ENCODE assay signal across 16 cellular contexts in the genomic region with DNA sequence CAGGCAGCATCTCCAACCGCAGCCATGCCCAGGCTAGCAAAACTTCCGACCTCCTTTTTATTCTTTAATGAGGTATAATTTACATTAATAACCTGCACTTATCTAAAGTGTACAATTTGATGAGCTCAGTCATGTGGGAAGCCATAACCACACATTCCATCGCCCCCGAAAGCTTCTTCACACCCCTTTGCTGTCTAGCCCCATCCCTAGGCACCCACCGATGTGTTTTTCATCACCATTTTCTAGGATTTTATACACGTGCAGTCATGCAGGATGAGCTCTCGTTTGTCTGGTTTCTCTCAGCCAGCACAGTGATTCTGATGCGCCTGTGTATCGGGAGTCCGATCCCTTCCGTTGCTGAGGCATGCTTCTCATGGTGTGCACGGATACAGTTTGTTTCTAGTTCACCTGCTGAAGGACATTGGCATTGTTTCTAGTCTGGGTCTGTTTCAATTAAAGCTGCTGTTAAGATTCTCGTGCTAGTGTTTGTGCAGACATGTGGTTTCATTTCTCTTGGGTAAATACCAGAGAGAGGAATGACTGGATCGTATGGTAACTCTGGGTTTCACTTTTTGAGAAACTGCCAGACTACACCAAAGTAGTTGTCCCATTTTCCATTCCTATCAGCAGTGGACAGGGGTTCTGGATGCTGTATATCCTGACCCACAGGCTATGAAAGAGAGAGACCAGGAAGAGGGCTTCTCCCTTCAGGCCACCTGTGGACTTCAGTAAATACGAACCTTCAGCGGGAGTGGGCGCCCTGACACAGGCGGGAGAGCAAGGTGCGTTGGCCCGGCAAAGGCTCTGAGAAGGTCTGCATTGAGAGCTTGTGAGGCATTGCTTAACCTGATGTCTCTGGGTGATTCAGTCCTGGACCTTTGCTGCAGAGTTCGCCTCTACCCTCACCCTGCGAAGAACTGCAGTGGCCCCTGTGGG. TPM values are rescaled to one million over a fixed set of nuclear protein-coding genes. Genes with fewer than 3 reads are reported as not detected.
DNase-seq lines count a peak whose midpoint lies in the region; ATAC-seq and TF ChIP-seq lines count a peak whose summit lies in the region.
"Had no signal": no experiment of that assay in that cellular context is flagged by ENCODE, and none has a peak within 500 bp of the region (broad histone marks: within the 10 kb centered on the region; RNA-seq: fewer than 3 reads in every experiment).

No MANE protein-coding gene starts in this region.

- peaks cover 52% of the 10 kb centered on the region for H3K79me2 ChIP-seq in SK-N-SH (ENCODE audit: insufficient read depth)
- no peaks in the 10 kb centered on the region for H3K79me2 ChIP-seq in H9 (ENCODE audit: insufficient read depth, low read length)

- H3K9me2 ChIP-seq in SK-N-SH, result no peaks in the 10 kb centered on the region

- no peak overlapping the region for H3K18ac ChIP-seq in H9 (ENCODE audit: insufficient read length, low read depth, low read length)

- no peaks in the 10 kb centered on the region for H3F3A ChIP-seq in SK-N-SH (replicated peaks; ENCODE audit: insufficient read depth)

- H3K9me3 Mint-ChIP-seq in H9, result no peaks in the 10 kb centered on the region
- H3K9me3 Mint-ChIP-seq: dendritic cell treated with granulocyte-macrophage colony-stimulating factor and Interleukin-4, amounts not matched to agents 40 ng/mL and 50 ng/mL, for 4 days had no signal

- H3K4me2 ChIP-seq in SK-N-SH (no peak overlapping the region), H9 (ENCODE audit: insufficient read depth, insufficient read length, low read length) (no peak overlapping the region)
- H3K4me2 ChIP-seq: A549 had no signal

- H4K20me1 ChIP-seq in SK-N-SH (ENCODE audit: insufficient read depth) (peaks cover 43% of the 10 kb centered on the region), H9 (ENCODE audit: control insufficient read depth, insufficient read depth, insufficient read length) (no peaks in the 10 kb centered on the region)

- H2AFZ ChIP-seq in SK-N-SH (ENCODE audit: low read depth) (no peak overlapping the region), H9 (ENCODE audit: low read length) (no peak overlapping the region)

- 93% methylated on average over 22 of the region's 22 CpGs for WGBS in SK-N-SH (ENCODE audit: low lambda C conversion rate)
- WGBS in H9 (ENCODE audit: extremely low coverage, insufficient read length, low lambda C conversion rate), result no CpG with 5 or more reads among the region's 22 CpGs

- no peak overlapping the region for H3K27ac ChIP-seq in SK-N-SH (ENCODE audit: low read depth in 2 of 2, low read length in 1 of 2)
- H3K27ac ChIP-seq in RWPE1, result peak overlapping the region; percentile 13; the same call in 1 of the 2 replicates
- H3K27ac ChIP-seq in H9 (ENCODE audit: insufficient read length, low read depth, low read length), result no peak overlapping the region
- H3K27ac ChIP-seq: A549 had no signal

- H2BK120ac ChIP-seq in H9 (ENCODE audit: low read depth, low read length, poor library complexity, severe bottlenecking), result no peak overlapping the region

- H3K27me3 Mint-ChIP-seq in H9 (ENCODE audit: low read depth), result no peaks in the 10 kb centered on the region
- H3K27me3 Mint-ChIP-seq: dendritic cell treated with granulocyte-macrophage colony-stimulating factor and Interleukin-4, amounts not matched to agents 40 ng/mL and 50 ng/mL, for 4 days had no signal

- POLR2A ChIA-PET in SK-N-SH (lab: Yijun Ruan, JAX), result interaction anchor here (0.6 kb wide), 1 partner anchor 396 kb away, joined by 4 read pairs; no protein-coding TSS in a partner anchor
- POLR2A ChIA-PET in RWPE1 (lab: Yijun Ruan, JAX; ENCODE audit: low non-redundant PET), result no interaction called here

- TF ChIP-seq RAD21 in SK-N-SH (IDR thresholded peaks at IDR 0.05; ENCODE audit: low read length), result no peak

- H4K8ac ChIP-seq in H9 (replicated peaks; ENCODE audit: insufficient read length, low read depth, low read length), result no peak overlapping the region

- ATAC-seq in SK-N-SH treated with all-trans-retinoic acid at 6 μM for 48 hours (no peak), sciatic nerve (no peak), HG03097 (IDR thresholded peaks at IDR 0.05; ENCODE audit: low FRiP score, unreplicated experiment) (no peak), HG03039 (IDR thresholded peaks at IDR 0.05; ENCODE audit: unreplicated experiment) (no peak)
- ATAC-seq: A549 had no signal

- peaks cover 0 to 67% of the 10 kb centered on the region in 2 experiments for H3K36me3 ChIP-seq in SK-N-SH (replicated peaks in 1 of 2; ENCODE audit: control insufficient read depth in 1 of 2, insufficient read depth in 2 of 2, low read length in 1 of 2)

- no peaks in the 10 kb centered on the region for H3K23me2 ChIP-seq in H9 (ENCODE audit: insufficient read length, low read depth, low read length, poor library complexity, severe bottlenecking)

- H3K27me3 ChIP-seq in SK-N-SH (ENCODE audit: insufficient read depth), result no peaks in the 10 kb centered on the region
- H3K27me3 ChIP-seq in H9 (ENCODE audit: insufficient read depth, low read length), result no peaks in the 10 kb centered on the region

- TF ChIP-seq EP300 in SK-N-SH (IDR thresholded peaks at IDR 0.05; ENCODE audit: borderline replicate concordance in 1 of 2, low read depth in 1 of 2, low read length in 1 of 2), result no peak

- H3K4me1 ChIP-seq in SK-N-SH (ENCODE audit: control insufficient read depth in 1 of 2, insufficient read depth in 2 of 2, low read depth in 1 of 2, low read length in 1 of 2) (peaks cover 6 to 29% of the 10 kb centered on the region in 2 experiments; a peak in 1 of 4 replicates), H9 (ENCODE audit: insufficient read depth, low read length) (no peaks in the 10 kb centered on the region; the same call in 1 of the 2 replicates)

- no peak overlapping the region for H2BK20ac ChIP-seq in H9 (ENCODE audit: low read depth, low read length, poor library complexity, severe bottlenecking)

- H4K5ac ChIP-seq in H9 (ENCODE audit: insufficient read length, low read depth, low read length), result no peak overlapping the region

- no peak overlapping the region for H2BK12ac ChIP-seq in H9 (ENCODE audit: insufficient read length, low read depth, low read length)

- peaks cover 3% of the 10 kb centered on the region in 2 experiments; a peak in 3 of 4 replicates for H3K4me1 Mint-ChIP-seq in H9

- intact Hi-C loops in sciatic nerve (cut with DNase I), result no loop called here

- no peaks in the 10 kb centered on the region for H3K79me1 ChIP-seq in H9 (ENCODE audit: insufficient read depth, low read depth, low read length, poor library complexity, severe bottlenecking)

- H2AK5ac ChIP-seq in H9 (ENCODE audit: insufficient read length, low read length), result no peak overlapping the region

- no peak overlapping the region for H3K23ac ChIP-seq in H9 (ENCODE audit: insufficient read length, low read depth, low read length)

- H3K4me3 ChIP-seq in SK-N-SH (ENCODE audit: low read depth in 2 of 2, low read length in 1 of 2) (no peak overlapping the region), choroid plexus epithelial cell (ENCODE audit: low read depth, low read length) (no peak overlapping the region)
- H3K4me3 ChIP-seq: A549 had no signal

- H3K27ac Mint-ChIP-seq in H9, result peak overlapping the region in 1 of 3 experiments; percentile 7; a peak in 2 of 7 replicates
- H3K27ac Mint-ChIP-seq: dendritic cell treated with granulocyte-macrophage colony-stimulating factor and Interleukin-4, amounts not matched to agents 40 ng/mL and 50 ng/mL, for 4 days had no signal

- TF ChIP-seq CTCF in SK-N-SH (IDR thresholded peaks at IDR 0.05) (no peak), RWPE1 (conservative IDR thresholded peaks at IDR 0.05; ENCODE audit: low read depth) (no peak), choroid plexus epithelial cell (conservative IDR thresholded peaks at IDR 0.05; ENCODE audit: low read depth, low read length) (no peak), H9 (conservative IDR thresholded peaks at IDR 0.05) (no peak)

- no peaks in the 10 kb centered on the region for H3K9me3 ChIP-seq in SK-N-SH
- H3K9me3 ChIP-seq in H9 (ENCODE audit: control insufficient read depth, low read depth, low read length), result no peaks in the 10 kb centered on the region
- H3K9me3 ChIP-seq: A549 had no signal

- no peak overlapping the region for H4K91ac ChIP-seq in H9 (ENCODE audit: insufficient read length, low read depth, low read length)

- H3K9ac ChIP-seq in SK-N-SH (no peak overlapping the region), H9 (ENCODE audit: extremely low read depth, insufficient read length, low read length) (no peak overlapping the region)

- H3K56ac ChIP-seq in H9 (ENCODE audit: insufficient read length, low read depth, low read length), result no peak overlapping the region

- H3K36me3 Mint-ChIP-seq in H9 (ENCODE audit: insufficient read depth in 1 of 3, low read depth in 3 of 3), result peaks cover 2 to 9% (median 8%) of the 10 kb centered on the region in 3 experiments; a peak in 2 of 7 replicates

- H2BK15ac ChIP-seq in H9 (ENCODE audit: low read depth, low read length), result no peak overlapping the region

- no peak overlapping the region for H3K4ac ChIP-seq in H9 (ENCODE audit: low read depth, low read length)

- no peak overlapping the region for H3T11ph ChIP-seq in H9 (ENCODE audit: low read length)

- CTCF ChIA-PET in SK-N-SH (lab: Yijun Ruan, JAX) (no interaction called here), RWPE1 (lab: Yijun Ruan, JAX) (no interaction called here)

- no peak overlapping the region for H2BK5ac ChIP-seq in H9 (ENCODE audit: insufficient read length, low read length)

- H3K14ac ChIP-seq in H9 (ENCODE audit: insufficient read depth, low read length), result no peak overlapping the region

- no peak overlapping the region; a peak in 1 of 5 replicates for H3K4me3 Mint-ChIP-seq in H9
- H3K4me3 Mint-ChIP-seq: dendritic cell treated with granulocyte-macrophage colony-stimulating factor and Interleukin-4, amounts not matched to agents 40 ng/mL and 50 ng/mL, for 4 days had no signal

- DNase-seq in SK-N-SH (peak; percentile 4), RWPE1 (ENCODE audit: low spot score) (no peak), choroid plexus epithelial cell (ENCODE audit: low read depth) (peak; percentile 50), sciatic nerve (ENCODE audit: low spot score) (peak; percentile 37), H9 (no peak)
- DNase-seq: NCI-H1694 treated with DMSO at 0.1 percent for 48 hours, NCI-H774 had no signal

RNA-seq across cellular contexts. Expression of a gene that starts 4.9 kb away (rescaled TPM):
- 101 and 133 TPM in 2 replicates for polyA plus RNA-seq in SK-N-SH (2012; rRNA removed)
- polyA plus RNA-seq in SK-N-SH (2012; cell fraction: cytosol; rRNA removed), result 68.9 and 107 TPM in 2 replicates
- 156 and 167 TPM in 2 replicates for polyA plus RNA-seq in SK-N-SH (2012; cell fraction: nucleus; rRNA removed)
- total RNA-seq in sciatic nerve (76.8 TPM), H9 (2021) (30.3 and 37.6 TPM in 2 replicates)

RNA-seq across cellular contexts. Expression of a gene that starts 17.4 kb away (rescaled TPM):
- polyA plus RNA-seq in SK-N-SH (2012; rRNA removed), result 156 and 192 TPM in 2 replicates
- polyA plus RNA-seq in SK-N-SH (2012; cell fraction: cytosol; rRNA removed), result 192 and 201 TPM in 2 replicates
- 107 and 115 TPM in 2 replicates for polyA plus RNA-seq in SK-N-SH (2012; cell fraction: nucleus; rRNA removed)
- total RNA-seq in sciatic nerve, result 44.8 TPM
- total RNA-seq in H9 (2021), result 90.4 and 91.9 TPM in 2 replicates

RNA-seq across cellular contexts. Expression of a gene that starts 29.3 kb away (rescaled TPM):
- not detected in 2 replicates for polyA plus RNA-seq in SK-N-SH (2012; rRNA removed)
- polyA plus RNA-seq in SK-N-SH (2012; cell fraction: cytosol; rRNA removed), result 0.14 TPM in 1 of 2 replicates, not detected in the other
- polyA plus RNA-seq in SK-N-SH (2012; cell fraction: nucleus; rRNA removed), result not detected in 2 replicates
- total RNA-seq in sciatic nerve (not detected), H9 (2021) (not detected in 2 replicates)
- total RNA-seq: activated CD8-positive, alpha-beta memory T cell treated with anti-CD3 and anti-CD28 coated beads for 36 hours; lung microvascular endothelial cell; osteocyte had no signal
- polyA plus RNA-seq: A549, adipose tissue had no signal

RNA-seq across cellular contexts. Expression of a gene that starts 59.1 kb away (rescaled TPM):
- polyA plus RNA-seq in SK-N-SH (2012; rRNA removed), result not detected in 2 replicates
- polyA plus RNA-seq in SK-N-SH (2012; cell fraction: cytosol; rRNA removed), result not detected in 2 replicates
- polyA plus RNA-seq in SK-N-SH (2012; cell fraction: nucleus; rRNA removed), result not detected in 2 replicates
- total RNA-seq in sciatic nerve (1.2 TPM), H9 (2021) (1.8 and 2.3 TPM in 2 replicates)
- total RNA-seq: lung microvascular endothelial cell, osteocyte had no signal

Comparison
In these comparisons a context has a peak if more than half of its experiments do, and no peak if none do; other contexts are left out.
1. DNase-seq: peak in SK-N-SH (single experiment), choroid plexus epithelial cell (single experiment) and sciatic nerve (single experiment); none in RWPE1 (single experiment) and H9 (single experiment).